ENCODE assay signal across 13 cellular contexts in genomic region chr19:16582486-16583261, GRCh38. TPM values are rescaled to one million over a fixed set of nuclear protein-coding genes. Genes with fewer than 3 reads are reported as not detected.
DNase-seq lines count a peak whose midpoint lies in the region; ATAC-seq and TF ChIP-seq lines count a peak whose summit lies in the region.
"Had no signal": no experiment of that assay in that cellular context is flagged by ENCODE, and none has a peak within 500 bp of the region (broad histone marks: within the 10 kb centered on the region; RNA-seq: fewer than 3 reads in every experiment).

No MANE protein-coding gene starts in this region.

- H3K9me3 ChIP-seq in WERI-Rb-1 (ENCODE audit: severe bottlenecking): no peaks in the 10 kb centered on the region
- H3K9me3 ChIP-seq in endodermal cell (ENCODE audit: control insufficient read depth, low read length): no peaks in the 10 kb centered on the region
- H3K9me3 ChIP-seq: thoracic aorta had no signal

- ATAC-seq in stimulated activated naive CD8-positive, alpha-beta T cell treated with anti-CD3 and anti-CD28 coated beads, Interleukin-15, amount 100 ng/mL, for 72 hours: no peak
- no peak for ATAC-seq in HG03520 (IDR thresholded peaks at IDR 0.05; ENCODE audit: unreplicated experiment)

- no peaks in the 10 kb centered on the region for H3K27me3 Mint-ChIP-seq in activated naive CD4-positive, alpha-beta T cell treated with anti-CD3 and anti-CD28 coated beads, Interleukin-2, amount 10 ng/mL, durations not matched to agents 7 days and 5 days
- no peaks in the 10 kb centered on the region for H3K27me3 Mint-ChIP-seq in endodermal cell (ENCODE audit: insufficient read depth)
- no peaks in the 10 kb centered on the region for H3K27me3 Mint-ChIP-seq in stimulated activated naive CD8-positive, alpha-beta T cell treated with anti-CD3 and anti-CD28 coated beads, Interleukin-15, amount 100 ng/mL, for 72 hours

- no peak for TF ChIP-seq CTCF in WERI-Rb-1 (IDR thresholded peaks at IDR 0.05; ENCODE audit: low read depth, low read length)
- TF ChIP-seq CTCF in endodermal cell (conservative IDR thresholded peaks at IDR 0.05): no peak

- peaks cover 67% of the 10 kb centered on the region for H3K4me1 Mint-ChIP-seq in activated naive CD4-positive, alpha-beta T cell treated with anti-CD3 and anti-CD28 coated beads, Interleukin-2, amount 10 ng/mL, durations not matched to agents 7 days and 5 days
- H3K4me1 Mint-ChIP-seq in endodermal cell: peaks cover 27% of the 10 kb centered on the region
- peaks cover 92% of the 10 kb centered on the region for H3K4me1 Mint-ChIP-seq in stimulated activated naive CD8-positive, alpha-beta T cell treated with anti-CD3 and anti-CD28 coated beads, Interleukin-15, amount 100 ng/mL, for 72 hours

- no peak overlapping the region for H3K4me3 Mint-ChIP-seq in activated naive CD4-positive, alpha-beta T cell treated with anti-CD3 and anti-CD28 coated beads, Interleukin-2, amount 10 ng/mL, durations not matched to agents 7 days and 5 days
- no peak overlapping the region for H3K4me3 Mint-ChIP-seq in endodermal cell
- peak overlapping the region in 1 of 2 donors; percentile 18 for H3K4me3 Mint-ChIP-seq in stimulated activated naive CD8-positive, alpha-beta T cell treated with anti-CD3 and anti-CD28 coated beads, Interleukin-15, amount 100 ng/mL, for 72 hours

- peaks cover 16% of the 10 kb centered on the region for H3K4me1 ChIP-seq in endodermal cell (ENCODE audit: control insufficient read depth, insufficient read depth, low read length)

- no peak overlapping the region for H3K9ac ChIP-seq in endodermal cell (ENCODE audit: extremely low read depth, low read length, poor library complexity, severe bottlenecking)

- H3K4me3 ChIP-seq in WERI-Rb-1 (ENCODE audit: low read depth, low read length) (no peak overlapping the region), endodermal cell (ENCODE audit: low read length) (no peak overlapping the region)
- H3K4me3 ChIP-seq: thoracic aorta had no signal

- peak overlapping the region; percentile 97 for H3K27ac Mint-ChIP-seq in activated naive CD4-positive, alpha-beta T cell treated with anti-CD3 and anti-CD28 coated beads, Interleukin-2, amount 10 ng/mL, durations not matched to agents 7 days and 5 days
- H3K27ac Mint-ChIP-seq in endodermal cell: peak overlapping the region; percentile 64
- H3K27ac Mint-ChIP-seq in stimulated activated naive CD8-positive, alpha-beta T cell treated with anti-CD3 and anti-CD28 coated beads, Interleukin-15, amount 100 ng/mL, for 72 hours: peak overlapping the region; percentile 19 to 90

- WGBS in endodermal cell (ENCODE audit: insufficient coverage in 1 of 2, insufficient read length in 1 of 2), 2 experiments: 94% methylated on average over 9 to 10 of the region's 10 CpGs

- CTCF ChIA-PET in activated naive CD4-positive, alpha-beta T cell treated with anti-CD3 and anti-CD28 coated beads, Interleukin-2, amount 10 ng/mL, durations not matched to agents 7 days and 5 days (lab: Charles Lee): interaction anchor here (0.8 to 1.5 kb wide), 2 partner anchors 9 to 54 kb away, joined by 3 to 6 read pairs; no protein-coding TSS in a partner anchor

- H3K27ac ChIP-seq in WERI-Rb-1: peak overlapping the region; percentile 90; the same call in 1 of the 2 replicates
- H3K27ac ChIP-seq in endodermal cell (ENCODE audit: low read depth, low read length): no peak overlapping the region
- H3K27ac ChIP-seq: thoracic aorta had no signal

- peaks cover 16% of the 10 kb centered on the region for H3K36me3 Mint-ChIP-seq in activated naive CD4-positive, alpha-beta T cell treated with anti-CD3 and anti-CD28 coated beads, Interleukin-2, amount 10 ng/mL, durations not matched to agents 7 days and 5 days
- H3K36me3 Mint-ChIP-seq in endodermal cell (ENCODE audit: low read depth): peaks cover 9% of the 10 kb centered on the region

- H3K27me3 ChIP-seq in WERI-Rb-1 (ENCODE audit: insufficient read depth, low read depth, severe bottlenecking) (no peaks in the 10 kb centered on the region), endodermal cell (ENCODE audit: control insufficient read depth, insufficient read depth, low read length, poor library complexity, severe bottlenecking) (no peaks in the 10 kb centered on the region)

- H3K36me3 ChIP-seq in WERI-Rb-1: peaks cover 12% of the 10 kb centered on the region
- peaks cover 6% of the 10 kb centered on the region for H3K36me3 ChIP-seq in endodermal cell (ENCODE audit: control insufficient read depth, insufficient read depth, low read length)

- no peaks in the 10 kb centered on the region for H3K9me3 Mint-ChIP-seq in activated naive CD4-positive, alpha-beta T cell treated with anti-CD3 and anti-CD28 coated beads, Interleukin-2, amount 10 ng/mL, durations not matched to agents 7 days and 5 days
- no peaks in the 10 kb centered on the region for H3K9me3 Mint-ChIP-seq in endodermal cell
- no peaks in the 10 kb centered on the region for H3K9me3 Mint-ChIP-seq in stimulated activated naive CD8-positive, alpha-beta T cell treated with anti-CD3 and anti-CD28 coated beads, Interleukin-15, amount 100 ng/mL, for 72 hours

- DNase-seq in activated naive CD4-positive, alpha-beta T cell treated with anti-CD3 and anti-CD28 coated beads, Interleukin-2, amount 10 ng/mL, durations not matched to agents 7 days and 5 days: no peak
- no peak for DNase-seq in activated naive CD4-positive, alpha-beta T cell treated with anti-CD3 and anti-CD28 coated beads, Interleukin-2, amount 50 U/mL, for 16 hours
- no peak for DNase-seq in WERI-Rb-1
- no peak for DNase-seq in endodermal cell
- no peak for DNase-seq in stimulated activated naive CD8-positive, alpha-beta T cell treated with anti-CD3 and anti-CD28 coated beads, Interleukin-15, amount 100 ng/mL, for 72 hours
- DNase-seq in SHP77 (lab: John Stamatoyannopoulos, UW): no peak
- DNase-seq in stimulated activated CD4-positive, alpha-beta T cell treated with anti-CD3 and anti-CD28 coated beads, Interleukin-2, amount 100 ng/mL, for 48 hours: no peak
- DNase-seq: activated T-cell treated with anti-CD3 and anti-CD28 coated beads, Interleukin-2, amount 50 U/mL, for 1 hour; NCI-H1092 treated with DMSO at 0.1 percent for 48 hours; NCI-H774; stimulated activated CD4-positive, alpha-beta T cell treated with anti-CD3 and anti-CD28 coated beads, Interleukin-2, amount 100 ng/mL, for 24 hours had no signal

RNA-seq across cellular contexts. Expression of gene SLC35E1, which starts 10.5 kb away (rescaled TPM):
- total RNA-seq in endodermal cell: 10 to 100 TPM; 26.6 to 30.6 TPM
- 24.8 TPM for polyA plus RNA-seq in endodermal cell (2013, experiment 1 of 2)
- polyA plus RNA-seq in endodermal cell (2013, experiment 2 of 2): 25.5 TPM

RNA-seq across cellular contexts. Expression of gene CHERP, which starts 40.4 kb away (rescaled TPM):
- 10 to 100 TPM; 69.5 to 71.5 TPM for total RNA-seq in endodermal cell
- 57.2 TPM for polyA plus RNA-seq in endodermal cell (2013, experiment 1 of 2)
- 47.1 TPM for polyA plus RNA-seq in endodermal cell (2013, experiment 2 of 2)

RNA-seq across cellular contexts. Expression of gene MED26, which starts 45.3 kb away (rescaled TPM):
- total RNA-seq in endodermal cell: 10 to 100 TPM; 10.8 to 11.8 TPM
- polyA plus RNA-seq in endodermal cell (2013, experiment 1 of 2): 6.3 TPM
- polyA plus RNA-seq in endodermal cell (2013, experiment 2 of 2): 7.2 TPM
